ENCODE assay signal across 22 cellular contexts in genomic region chr9:8917978-8918739, GRCh38.
DNase-seq lines count a peak whose midpoint lies in the region; ATAC-seq and TF ChIP-seq lines count a peak whose summit lies in the region.
"Had no signal": no experiment of that assay in that cellular context is flagged by ENCODE, and none has a peak within 500 bp of the region (broad histone marks: within the 10 kb centered on the region; RNA-seq: fewer than 3 reads in every experiment).

No MANE protein-coding gene starts in this region.

- in situ Hi-C loops in SK-MEL-5 (cut with HindIII; ENCODE audit: low pct_unique_long_range_greater_than_20kb, low sequenced_read_pairs), result no loop called here

- no peaks in the 10 kb centered on the region for H3K4me1 Mint-ChIP-seq in progenitor cell of endocrine pancreas (ENCODE audit: low read depth)

- H3K4me3 Mint-ChIP-seq in progenitor cell of endocrine pancreas (ENCODE audit: low read depth), result no peak overlapping the region
- H3K4me3 Mint-ChIP-seq: activated naive CD8-positive, alpha-beta T cell; CD4-positive, alpha-beta T cell; immature natural killer cell; T-helper 2 cell treated with Interferon-gamma antibody and Interleukin-4, amounts not matched to agents 5 μg/mL and 100 μg/mL, for 36 hours had no signal

- H3K27me3 Mint-ChIP-seq in progenitor cell of endocrine pancreas, result no peaks in the 10 kb centered on the region
- H3K27me3 Mint-ChIP-seq: activated naive CD8-positive, alpha-beta T cell; CD4-positive, alpha-beta T cell had no signal

- peak; percentile 15 for DNase-seq in DMS79 (lab: John Stamatoyannopoulos, UW)
- DNase-seq in NCI-H1417 (lab: John Stamatoyannopoulos, UW), result peak; percentile 44 to 80 (median 51)
- peak; percentile 72 for DNase-seq in NCI-H345 (lab: John Stamatoyannopoulos, UW)
- peak; percentile 2 for DNase-seq in SK-MEL-5 (ENCODE audit: low read depth, low spot score)
- DNase-seq in pons (ENCODE audit: low spot score), result no peak
- no peak for DNase-seq in progenitor cell of endocrine pancreas (ENCODE audit: low spot score, unreplicated experiment)
- DNase-seq: ACHN; activated CD4-positive, CD25-positive, alpha-beta regulatory T cell; activated CD8-positive, alpha-beta memory T cell treated with anti-CD3 and anti-CD28 coated beads for 24 hours; body of pancreas; CD4-positive, alpha-beta T cell; colonic mucosa; heart right ventricle; immature natural killer cell; left ventricle myocardium superior; NCI-H524 treated with DMSO at 0.1 percent for 48 hours had no signal

- H3K27ac Mint-ChIP-seq in progenitor cell of endocrine pancreas, result no peak overlapping the region
- H3K27ac Mint-ChIP-seq: activated naive CD8-positive, alpha-beta T cell; CD4-positive, alpha-beta T cell; immature natural killer cell; T-helper 2 cell treated with Interferon-gamma antibody and Interleukin-4, amounts not matched to agents 5 μg/mL and 100 μg/mL, for 36 hours had no signal

- TF ChIP-seq CTCF in progenitor cell of endocrine pancreas (IDR thresholded peaks at IDR 0.05; ENCODE audit: unreplicated experiment), result no peak

- ATAC-seq in GM19351 (IDR thresholded peaks at IDR 0.05; ENCODE audit: unreplicated experiment) (no peak), GM21423 (IDR thresholded peaks at IDR 0.05; ENCODE audit: unreplicated experiment) (no peak)
- ATAC-seq: body of pancreas, heart right ventricle, K562, left ventricle myocardium superior, Panc1 had no signal

- no peaks in the 10 kb centered on the region for H3K9me3 Mint-ChIP-seq in progenitor cell of endocrine pancreas (ENCODE audit: low read depth)
- H3K9me3 Mint-ChIP-seq: CD4-positive, alpha-beta T cell; T-helper 2 cell treated with Interferon-gamma antibody and Interleukin-4, amounts not matched to agents 5 μg/mL and 100 μg/mL, for 36 hours had no signal

- no peaks in the 10 kb centered on the region for H3K36me3 Mint-ChIP-seq in progenitor cell of endocrine pancreas (ENCODE audit: insufficient read depth)
- H3K36me3 Mint-ChIP-seq: activated naive CD8-positive, alpha-beta T cell; immature natural killer cell had no signal

Comparison
In these comparisons a context has a peak if more than half of its experiments do, and no peak if none do; other contexts are left out.
1. DNase-seq: peak in DMS79 (single experiment), NCI-H1417 (3 of 3), NCI-H345 (single experiment) and SK-MEL-5 (single experiment); none in pons (single experiment) and progenitor cell of endocrine pancreas (single experiment).